ENCODE assay signal across 9 cellular contexts in the genomic region with DNA sequence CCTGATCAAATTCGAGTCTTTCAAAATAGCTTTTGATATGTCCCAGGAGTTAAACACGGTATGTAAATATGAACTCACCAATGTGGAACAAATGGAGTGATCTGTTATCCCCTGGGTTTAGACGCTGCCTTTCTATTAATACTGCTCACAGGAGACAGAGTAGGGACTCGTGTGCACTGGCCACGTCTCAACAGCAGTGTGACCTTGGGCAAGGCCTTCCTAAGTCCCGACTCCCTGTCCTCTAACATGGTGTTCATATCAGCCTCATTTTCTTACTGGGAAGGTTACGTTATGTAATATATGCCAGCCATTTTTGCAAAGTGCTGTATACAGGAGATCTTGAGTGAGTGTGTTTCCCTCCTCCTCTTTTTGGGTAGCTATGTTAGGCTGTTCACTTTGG.
DNase-seq lines count a peak whose midpoint lies in the region; TF ChIP-seq lines count a peak whose summit lies in the region.
"Had no signal": no experiment of that assay in that cellular context is flagged by ENCODE, and none has a peak within 500 bp of the region (broad histone marks: within the 10 kb centered on the region; RNA-seq: fewer than 3 reads in every experiment).

No MANE protein-coding gene starts in this region.

- intact Hi-C loops in head of caudate nucleus (cut with DNase I) = no loop called here

- H3K4me1 ChIP-seq in neuron (ENCODE audit: insufficient read depth, low read length) = peaks cover 25% of the 10 kb centered on the region

- H3K4me3 ChIP-seq in GM08714 (ENCODE audit: low read length) (peak overlapping the region; percentile 76), epithelial cell of esophagus (ENCODE audit: low read length) (peak overlapping the region; percentile 85), neuron (ENCODE audit: low read length) (peak overlapping the region; percentile 100)

- H3K36me3 ChIP-seq in neuron (ENCODE audit: insufficient read depth, low read length) = peaks cover 14% of the 10 kb centered on the region

- DNase-seq in OCI-M1 (lab: John Stamatoyannopoulos, UW) = peak; percentile 37
- DNase-seq in epithelial cell of esophagus (ENCODE audit: low read depth) = no peak
- no peak for DNase-seq in NOMO-1 treated with dmso at 0.1 percent for 144 hours (lab: John Stamatoyannopoulos, UW; ENCODE audit: unreplicated experiment)
- DNase-seq in head of caudate nucleus = no peak
- DNase-seq in KG1 (lab: John Stamatoyannopoulos, UW) = no peak
- DNase-seq in AG20443 (ENCODE audit: low spot score) = no peak
- DNase-seq: GOT3 had no signal

- H3K27me3 ChIP-seq in neuron (ENCODE audit: insufficient read depth, low read length) = no peaks in the 10 kb centered on the region

- no peak for TF ChIP-seq CTCF in epithelial cell of esophagus (IDR thresholded peaks at IDR 0.05; ENCODE audit: insufficient read depth, low read depth, low read length, missing control alignments)

- H2AFZ ChIP-seq in neuron (ENCODE audit: low read depth, low read length) = no peak overlapping the region

- no peaks in the 10 kb centered on the region for H3K9me3 ChIP-seq in neuron (ENCODE audit: low read length)
